13 cellular contexts compared by ENCODE assay signal in genomic region chr14:60805881-60806569, GRCh38.
DNase-seq lines count a peak whose midpoint lies in the region; ATAC-seq, FAIRE-seq and TF ChIP-seq lines count a peak whose summit lies in the region.
"Had no signal": no experiment of that assay in that cellular context is flagged by ENCODE, and none has a peak within 500 bp of the region (broad histone marks: within the 10 kb centered on the region; RNA-seq: fewer than 3 reads in every experiment).

No MANE protein-coding gene starts in this region.

- H3K4me3 Mint-ChIP-seq in activated naive CD8-positive, alpha-beta T cell treated with anti-CD3 and anti-CD28 coated beads, Interleukin-2, amount 50 U/mL, for 24 hours = no peak overlapping the region
- H3K4me3 Mint-ChIP-seq in activated naive CD8-positive, alpha-beta T cell treated with anti-CD3 and anti-CD28 coated beads for 36 hours = no peak overlapping the region
- H3K4me3 Mint-ChIP-seq in astrocyte (ENCODE audit: unreplicated experiment) = no peak overlapping the region
- no peak overlapping the region for H3K4me3 Mint-ChIP-seq in effector memory CD8-positive, alpha-beta T cell
- H3K4me3 Mint-ChIP-seq: activated B cell treated with CpG ODN at 0.5 μM for 24 hours had no signal

- peaks cover 10% of the 10 kb centered on the region for H3K4me1 Mint-ChIP-seq in activated naive CD8-positive, alpha-beta T cell treated with anti-CD3 and anti-CD28 coated beads, Interleukin-2, amount 50 U/mL, for 24 hours
- H3K4me1 Mint-ChIP-seq in activated naive CD8-positive, alpha-beta T cell treated with anti-CD3 and anti-CD28 coated beads for 36 hours = peaks cover 4% of the 10 kb centered on the region
- H3K4me1 Mint-ChIP-seq in astrocyte (ENCODE audit: low read depth, unreplicated experiment) = peaks cover 2% of the 10 kb centered on the region
- H3K4me1 Mint-ChIP-seq in effector memory CD8-positive, alpha-beta T cell (ENCODE audit: low read depth in 2 of 2) = no peaks in the 10 kb centered on the region
- H3K4me1 Mint-ChIP-seq: activated B cell treated with CpG ODN at 0.5 μM for 24 hours had no signal

- H3K4me3 ChIP-seq in astrocyte (ENCODE audit: insufficient read depth, low read depth, low read length) = no peak overlapping the region
- no peak overlapping the region for H3K4me3 ChIP-seq in foreskin fibroblast (ENCODE audit: low read depth in 1 of 2, low read length in 2 of 2)

- no peaks in the 10 kb centered on the region for H3K79me2 ChIP-seq in astrocyte (ENCODE audit: insufficient read depth, low read length)

- H3K9me3 Mint-ChIP-seq in activated naive CD8-positive, alpha-beta T cell treated with anti-CD3 and anti-CD28 coated beads, Interleukin-2, amount 50 U/mL, for 24 hours = peaks cover 4% of the 10 kb centered on the region
- no peaks in the 10 kb centered on the region for H3K9me3 Mint-ChIP-seq in activated naive CD8-positive, alpha-beta T cell treated with anti-CD3 and anti-CD28 coated beads for 36 hours
- H3K9me3 Mint-ChIP-seq in astrocyte (ENCODE audit: unreplicated experiment) = peaks cover 2% of the 10 kb centered on the region
- no peaks in the 10 kb centered on the region for H3K9me3 Mint-ChIP-seq in effector memory CD8-positive, alpha-beta T cell
- H3K9me3 Mint-ChIP-seq: activated B cell treated with CpG ODN at 0.5 μM for 24 hours had no signal

- no peak for DNase-seq in activated naive CD8-positive, alpha-beta T cell treated with anti-CD3 and anti-CD28 coated beads, Interleukin-2, amount 50 U/mL, for 24 hours
- no peak for DNase-seq in activated naive CD8-positive, alpha-beta T cell treated with anti-CD3 and anti-CD28 coated beads for 36 hours
- DNase-seq in astrocyte (ENCODE audit: low read depth) = peak; percentile 67
- peak; percentile 64 to 85 for DNase-seq in foreskin fibroblast
- peak; percentile 22 for DNase-seq in stromal cell of bone marrow (ENCODE audit: low read depth)
- no peak for DNase-seq in effector memory CD8-positive, alpha-beta T cell
- no peak for DNase-seq in middle frontal gyrus (ENCODE audit: extremely low spot score, low spot score)
- DNase-seq in activated naive CD4-positive, alpha-beta T cell (lab: John Stamatoyannopoulos, UW) = no peak
- DNase-seq: activated B cell treated with CpG ODN at 0.5 μM for 24 hours; central memory CD4-positive, alpha-beta T cell; erythroblast; stimulated activated CD4-positive, alpha-beta T cell treated with anti-CD3 and anti-CD28 coated beads, Interleukin-2, amount 100 ng/mL, for 24 hours had no signal

- H3K36me3 ChIP-seq in astrocyte (ENCODE audit: insufficient read depth, low read length) = no peaks in the 10 kb centered on the region

- H4K20me1 ChIP-seq in astrocyte (ENCODE audit: insufficient read depth, low read length) = peaks cover 6% of the 10 kb centered on the region

- H3K27ac ChIP-seq in astrocyte (ENCODE audit: low read depth, low read length) = no peak overlapping the region

- ATAC-seq in activated naive CD8-positive, alpha-beta T cell treated with anti-CD3 and anti-CD28 coated beads, Interleukin-2, amount 50 U/mL, for 24 hours = peak; percentile 94
- no peak for ATAC-seq in effector memory CD8-positive, alpha-beta T cell (replicated peaks)

- no peak overlapping the region for H3K4me2 ChIP-seq in astrocyte (ENCODE audit: low read length)

- peaks cover 8% of the 10 kb centered on the region for H3K36me3 Mint-ChIP-seq in activated naive CD8-positive, alpha-beta T cell treated with anti-CD3 and anti-CD28 coated beads, Interleukin-2, amount 50 U/mL, for 24 hours (ENCODE audit: low read depth)
- H3K36me3 Mint-ChIP-seq in activated naive CD8-positive, alpha-beta T cell treated with anti-CD3 and anti-CD28 coated beads for 36 hours = peaks cover 13% of the 10 kb centered on the region
- peaks cover 2% of the 10 kb centered on the region for H3K36me3 Mint-ChIP-seq in astrocyte (ENCODE audit: low read depth, unreplicated experiment)
- peaks cover 2% of the 10 kb centered on the region for H3K36me3 Mint-ChIP-seq in effector memory CD8-positive, alpha-beta T cell (ENCODE audit: insufficient read depth)

- no peak overlapping the region for H2AFZ ChIP-seq in astrocyte (ENCODE audit: low read depth, low read length)

- H3K9ac ChIP-seq in astrocyte (ENCODE audit: low read length) = no peak overlapping the region

- no peak for TF ChIP-seq CTCF in astrocyte (IDR thresholded peaks at IDR 0.05; ENCODE audit: insufficient read depth, low read depth, low read length)
- TF ChIP-seq CTCF in foreskin fibroblast (IDR thresholded peaks at IDR 0.05; ENCODE audit: low read depth, low read length) = no peak

- peak; percentile 50 for FAIRE-seq in astrocyte (lab: Jason Lieb, UNC)

- H3K9me3 ChIP-seq in astrocyte (ENCODE audit: insufficient read depth, low read depth, low read length) = no peaks in the 10 kb centered on the region

- no peaks in the 10 kb centered on the region for H3K27me3 Mint-ChIP-seq in activated naive CD8-positive, alpha-beta T cell treated with anti-CD3 and anti-CD28 coated beads, Interleukin-2, amount 50 U/mL, for 24 hours
- no peaks in the 10 kb centered on the region for H3K27me3 Mint-ChIP-seq in activated naive CD8-positive, alpha-beta T cell treated with anti-CD3 and anti-CD28 coated beads for 36 hours
- no peaks in the 10 kb centered on the region for H3K27me3 Mint-ChIP-seq in astrocyte (ENCODE audit: low read depth, unreplicated experiment)
- no peaks in the 10 kb centered on the region for H3K27me3 Mint-ChIP-seq in effector memory CD8-positive, alpha-beta T cell
- H3K27me3 Mint-ChIP-seq: activated B cell treated with CpG ODN at 0.5 μM for 24 hours, progenitor cell of endocrine pancreas had no signal

- no peak overlapping the region for H3K27ac Mint-ChIP-seq in activated naive CD8-positive, alpha-beta T cell treated with anti-CD3 and anti-CD28 coated beads, Interleukin-2, amount 50 U/mL, for 24 hours
- no peak overlapping the region for H3K27ac Mint-ChIP-seq in activated naive CD8-positive, alpha-beta T cell treated with anti-CD3 and anti-CD28 coated beads for 36 hours
- H3K27ac Mint-ChIP-seq in astrocyte (ENCODE audit: unreplicated experiment) = no peak overlapping the region
- H3K27ac Mint-ChIP-seq in effector memory CD8-positive, alpha-beta T cell = no peak overlapping the region
- H3K27ac Mint-ChIP-seq: activated B cell treated with CpG ODN at 0.5 μM for 24 hours, progenitor cell of endocrine pancreas had no signal

- no peaks in the 10 kb centered on the region for H3K27me3 ChIP-seq in astrocyte (ENCODE audit: insufficient read depth, low read length)

- no peaks in the 10 kb centered on the region for H3K4me1 ChIP-seq in astrocyte (ENCODE audit: insufficient read depth, low read length)

Comparison
In these comparisons a context has a peak if more than half of its experiments do, and no peak if none do; other contexts are left out.
1. DNase-seq: peak in astrocyte (single experiment), foreskin fibroblast (2 of 2) and stromal cell of bone marrow (single experiment); none in activated naive CD8-positive, alpha-beta T cell treated with anti-CD3 and anti-CD28 coated beads, Interleukin-2, amount 50 U/mL, for 24 hours (single experiment), activated naive CD8-positive, alpha-beta T cell treated with anti-CD3 and anti-CD28 coated beads for 36 hours (single experiment), effector memory CD8-positive, alpha-beta T cell (0 of 3), middle frontal gyrus (single experiment) and activated naive CD4-positive, alpha-beta T cell (0 of 4).